ENCODE assay signal across 1 cellular context in the genomic region with DNA sequence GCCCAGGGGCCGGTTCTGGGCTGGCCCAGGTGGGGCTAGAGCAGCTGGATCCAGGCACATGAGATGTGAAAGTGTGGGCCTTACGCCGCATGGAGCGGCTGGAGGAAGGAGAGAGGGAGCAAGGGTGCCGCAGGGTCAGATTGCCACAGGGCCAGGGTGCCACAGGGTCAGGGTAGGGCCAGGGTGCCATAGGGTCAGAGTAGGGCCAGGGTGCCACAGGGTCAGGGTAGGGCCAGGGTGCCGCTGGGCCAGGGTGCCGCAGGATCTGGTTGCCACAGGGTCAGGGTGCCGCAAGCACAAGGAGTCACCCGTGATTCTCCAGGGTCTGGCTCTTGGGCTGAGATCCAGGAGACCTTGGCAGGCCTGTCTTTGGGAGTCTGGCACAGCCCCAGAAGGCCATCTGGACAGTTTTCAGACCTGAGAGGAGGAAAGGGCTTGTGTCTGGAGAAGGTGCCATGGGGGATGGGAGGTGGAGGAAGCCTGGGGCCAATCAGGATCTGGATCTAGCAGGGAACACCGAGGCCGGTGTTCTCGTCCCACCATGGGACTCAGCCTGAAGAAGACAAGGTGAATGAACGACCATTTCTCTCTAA.
TF ChIP-seq lines count a peak whose summit lies in the region.

No MANE protein-coding gene starts in this region.

TF ChIP-seq in IMR-90, 13 proteins besides CTCF, POLR2A, EP300 and RAD21 (continued from another document):
- TF ChIP-seq MAZ (IDR thresholded peaks at IDR 0.05; ENCODE audit: borderline replicate concordance, low read depth, low read length) (no peak), NFE2L2 (IDR thresholded peaks at IDR 0.05; ENCODE audit: low read depth, low read length) (no peak), RFX5 (IDR thresholded peaks at IDR 0.05; ENCODE audit: low read depth, low read length) (no peak)
- TF ChIP-seq, protein P1, sequence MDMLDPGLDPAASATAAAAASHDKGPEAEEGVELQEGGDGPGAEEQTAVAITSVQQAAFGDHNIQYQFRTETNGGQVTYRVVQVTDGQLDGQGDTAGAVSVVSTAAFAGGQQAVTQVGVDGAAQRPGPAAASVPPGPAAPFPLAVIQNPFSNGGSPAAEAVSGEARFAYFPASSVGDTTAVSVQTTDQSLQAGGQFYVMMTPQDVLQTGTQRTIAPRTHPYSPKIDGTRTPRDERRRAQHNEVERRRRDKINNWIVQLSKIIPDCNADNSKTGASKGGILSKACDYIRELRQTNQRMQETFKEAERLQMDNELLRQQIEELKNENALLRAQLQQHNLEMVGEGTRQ (IDR thresholded peaks at IDR 0.05; ENCODE audit: low read depth, low read length) = no peak
